8 cellular contexts compared by ENCODE assay signal in genomic region chr3:113908133-113908532, GRCh38.
"Had no signal": no experiment of that assay in that cellular context is flagged by ENCODE, and none has a peak within 500 bp of the region (broad histone marks: within the 10 kb centered on the region; RNA-seq: fewer than 3 reads in every experiment).

No MANE protein-coding gene starts in this region.

- H3K9me3 ChIP-seq: HAP-1 had no signal

- FAIRE-seq: HTR-8/SVneo had no signal

- H3K36me3 ChIP-seq: HAP-1 had no signal

- H3K9ac ChIP-seq: GM23248 had no signal

- H3K4me1 ChIP-seq: HAP-1 had no signal

- DNase-seq: GM23248, GOT3, H7, KG1 had no signal

- H3K4me3 ChIP-seq: GM23248, HAP-1 had no signal

- H3K27ac ChIP-seq: GM23248 had no signal

- H2AFZ ChIP-seq: GM23248 had no signal

- H3K4me3 Mint-ChIP-seq: IgD-negative memory B cell had no signal

- H3K27me3 Mint-ChIP-seq: IgD-negative memory B cell had no signal

- H3K9me3 Mint-ChIP-seq: IgD-negative memory B cell had no signal

- ATAC-seq: HCT116 had no signal
